In the genomic region with DNA sequence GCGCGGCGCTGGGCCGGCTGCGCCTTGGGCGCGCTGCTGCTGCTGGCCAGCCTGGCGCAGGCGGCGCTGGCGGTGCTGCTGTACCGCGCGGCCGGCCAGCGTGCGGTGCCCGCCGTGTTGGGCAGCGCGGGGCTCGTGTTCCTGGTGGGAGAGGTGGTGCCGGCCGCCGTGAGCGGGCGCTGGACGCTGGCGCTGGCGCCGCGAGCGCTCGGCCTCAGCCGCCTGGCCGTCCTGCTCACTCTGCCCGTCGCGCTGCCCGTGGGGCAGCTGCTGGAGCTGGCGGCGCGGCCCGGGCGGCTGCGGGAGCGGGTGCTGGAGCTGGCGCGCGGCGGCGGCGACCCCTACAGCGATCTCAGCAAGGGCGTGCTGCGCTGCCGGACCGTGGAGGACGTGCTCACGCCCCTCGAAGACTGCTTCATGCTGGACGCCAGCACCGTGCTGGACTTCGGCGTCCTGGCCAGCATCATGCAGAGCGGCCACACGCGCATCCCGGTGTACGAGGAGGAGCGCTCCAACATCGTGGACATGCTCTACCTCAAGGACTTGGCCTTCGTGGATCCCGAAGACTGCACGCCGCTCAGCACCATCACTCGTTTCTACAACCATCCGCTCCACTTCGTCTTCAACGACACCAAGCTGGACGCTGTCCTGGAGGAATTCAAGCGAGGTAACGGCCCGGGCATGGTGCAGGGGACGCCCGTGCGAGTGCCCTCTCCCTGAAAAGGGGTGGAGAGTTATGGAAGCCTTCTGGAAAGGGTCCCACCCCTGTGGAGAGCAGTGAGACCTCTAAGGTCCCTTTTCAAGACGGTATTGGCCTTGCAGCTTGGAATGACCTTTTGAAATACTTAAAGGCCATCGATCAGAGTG, we compare ENCODE assay signal across 8 cellular contexts. TPM values are rescaled to one million over a fixed set of nuclear protein-coding genes. Genes with fewer than 3 reads are reported as not detected.
DNase-seq lines count a peak whose midpoint lies in the region; ATAC-seq lines count a peak whose summit lies in the region.

No MANE protein-coding gene starts in this region.

- ATAC-seq in HG02943 (IDR thresholded peaks at IDR 0.05; ENCODE audit: low read depth, unreplicated experiment) (peak; percentile 0), HG03342 (IDR thresholded peaks at IDR 0.05; ENCODE audit: unreplicated experiment) (no peak)
- ATAC-seq in activated CD8-positive, alpha-beta T cell treated with anti-CD3 and anti-CD28 coated beads, Interleukin-2, amount 10 ng/mL, durations not matched to agents 7 days and 5 days = no peak
- ATAC-seq in stimulated activated memory B cell treated with anti-CD40 and anti-IgM and Interleukin-4, amounts not matched to agents 10 μg/mL and 1 μg/mL and 100 μg/mL, for 72 hours = no peak

- POLR2A ChIA-PET in activated CD8-positive, alpha-beta T cell treated with anti-CD3 and anti-CD28 coated beads, Interleukin-2, amount 10 ng/mL, durations not matched to agents 7 days and 5 days (lab: Charles Lee) = interaction anchor here (0.8 to 2.0 kb wide), 6 partner anchors 11 to 199 kb away, joined by 3 to 6 read pairs (median 4); a partner anchor contains a TSS

- H3K4me3 ChIP-seq in iPS-11a (ENCODE audit: low read depth, low read length) = peak overlapping the region; percentile 78

- H3K27ac Mint-ChIP-seq in activated CD8-positive, alpha-beta T cell treated with anti-CD3 and anti-CD28 coated beads, Interleukin-2, amount 10 ng/mL, durations not matched to agents 7 days and 5 days = peak overlapping the region; percentile 57
- peak overlapping the region; percentile 26 for H3K27ac Mint-ChIP-seq in stimulated activated memory B cell treated with anti-CD40 and anti-IgM and Interleukin-4, amounts not matched to agents 10 μg/mL and 1 μg/mL and 100 μg/mL, for 72 hours

- H3K27me3 Mint-ChIP-seq in activated CD8-positive, alpha-beta T cell treated with anti-CD3 and anti-CD28 coated beads, Interleukin-2, amount 10 ng/mL, durations not matched to agents 7 days and 5 days (ENCODE audit: low read depth) = no peaks in the 10 kb centered on the region
- H3K27me3 Mint-ChIP-seq in stimulated activated memory B cell treated with anti-CD40 and anti-IgM and Interleukin-4, amounts not matched to agents 10 μg/mL and 1 μg/mL and 100 μg/mL, for 72 hours = no peaks in the 10 kb centered on the region

- peaks cover 56% of the 10 kb centered on the region for H3K4me1 Mint-ChIP-seq in activated CD8-positive, alpha-beta T cell treated with anti-CD3 and anti-CD28 coated beads, Interleukin-2, amount 10 ng/mL, durations not matched to agents 7 days and 5 days (ENCODE audit: low read depth)
- H3K4me1 Mint-ChIP-seq in stimulated activated memory B cell treated with anti-CD40 and anti-IgM and Interleukin-4, amounts not matched to agents 10 μg/mL and 1 μg/mL and 100 μg/mL, for 72 hours = peaks cover 66% of the 10 kb centered on the region

- peak overlapping the region; percentile 81 for H3K4me3 Mint-ChIP-seq in activated CD8-positive, alpha-beta T cell treated with anti-CD3 and anti-CD28 coated beads, Interleukin-2, amount 10 ng/mL, durations not matched to agents 7 days and 5 days
- H3K4me3 Mint-ChIP-seq in stimulated activated memory B cell treated with anti-CD40 and anti-IgM and Interleukin-4, amounts not matched to agents 10 μg/mL and 1 μg/mL and 100 μg/mL, for 72 hours = peak overlapping the region; percentile 79

- H3K9me3 Mint-ChIP-seq in activated CD8-positive, alpha-beta T cell treated with anti-CD3 and anti-CD28 coated beads, Interleukin-2, amount 10 ng/mL, durations not matched to agents 7 days and 5 days (ENCODE audit: insufficient read depth) = no peaks in the 10 kb centered on the region
- no peaks in the 10 kb centered on the region for H3K9me3 Mint-ChIP-seq in stimulated activated memory B cell treated with anti-CD40 and anti-IgM and Interleukin-4, amounts not matched to agents 10 μg/mL and 1 μg/mL and 100 μg/mL, for 72 hours

- CTCF ChIA-PET in activated CD8-positive, alpha-beta T cell treated with anti-CD3 and anti-CD28 coated beads, Interleukin-2, amount 10 ng/mL, durations not matched to agents 7 days and 5 days (lab: Charles Lee) = interaction anchor here (0.7 to 4.1 kb wide), 18 partner anchors 8 to 296 kb away, joined by 3 to 27 read pairs (median 4); a partner anchor contains a TSS

- peaks cover 31% of the 10 kb centered on the region for H3K36me3 Mint-ChIP-seq in activated CD8-positive, alpha-beta T cell treated with anti-CD3 and anti-CD28 coated beads, Interleukin-2, amount 10 ng/mL, durations not matched to agents 7 days and 5 days (ENCODE audit: low read depth)
- H3K36me3 Mint-ChIP-seq in stimulated activated memory B cell treated with anti-CD40 and anti-IgM and Interleukin-4, amounts not matched to agents 10 μg/mL and 1 μg/mL and 100 μg/mL, for 72 hours = peaks cover 32% of the 10 kb centered on the region

- DNase-seq in EH (ENCODE audit: low read depth) = peak; percentile 31
- no peak for DNase-seq in activated CD8-positive, alpha-beta T cell treated with anti-CD3 and anti-CD28 coated beads, Interleukin-2, amount 10 ng/mL, durations not matched to agents 7 days and 5 days
- DNase-seq in amniotic stem cell (lab: John Stamatoyannopoulos, UW) = no peak
- no peak for DNase-seq in activated CD4-positive, alpha-beta T cell treated with anti-CD3 and anti-CD28 coated beads for 48 hours

RNA-seq across cellular contexts. Expression of a gene that starts 1.0 kb away (rescaled TPM):
- 10 to 100 TPM; 28.1 to 29.9 TPM for total RNA-seq in activated CD8-positive, alpha-beta T cell treated with anti-CD3 and anti-CD28 coated beads, Interleukin-2, amount 10 ng/mL, durations not matched to agents 7 days and 5 days

RNA-seq across cellular contexts. Expression of a gene that starts 26.8 kb away (rescaled TPM):
- total RNA-seq in activated CD8-positive, alpha-beta T cell treated with anti-CD3 and anti-CD28 coated beads, Interleukin-2, amount 10 ng/mL, durations not matched to agents 7 days and 5 days = 10 to 100 TPM; 12.6 to 17.2 TPM

RNA-seq across cellular contexts. Expression of a gene that starts 40.7 kb away (rescaled TPM):
- total RNA-seq in activated CD8-positive, alpha-beta T cell treated with anti-CD3 and anti-CD28 coated beads, Interleukin-2, amount 10 ng/mL, durations not matched to agents 7 days and 5 days = 10 to 100 TPM; 35.4 to 36.7 TPM

RNA-seq across cellular contexts. Expression of a gene that starts 52.8 kb away (rescaled TPM):
- total RNA-seq in activated CD8-positive, alpha-beta T cell treated with anti-CD3 and anti-CD28 coated beads, Interleukin-2, amount 10 ng/mL, durations not matched to agents 7 days and 5 days = 10 to 100 TPM; 21.0 to 24.5 TPM

RNA-seq across cellular contexts. Expression of a gene that starts 56.4 kb away (rescaled TPM):
- total RNA-seq in activated CD8-positive, alpha-beta T cell treated with anti-CD3 and anti-CD28 coated beads, Interleukin-2, amount 10 ng/mL, durations not matched to agents 7 days and 5 days = 1 to 10 TPM; 7.1 TPM
